In genomic region chr12:11726659-11727058, GRCh38 we compare ENCODE assay signal across 1 cellular context.
TF ChIP-seq lines count a peak whose summit lies in the region.

No MANE protein-coding gene starts in this region.

TF ChIP-seq in GM12878, 131 proteins besides CTCF, POLR2A, EP300 and RAD21 (continued from another document):
- no peak for TF ChIP-seq ZBTB11 (CRISPR knock-in tag; IDR thresholded peaks at IDR 0.05)
- TF ChIP-seq ZNF207 (IDR thresholded peaks at IDR 0.05; ENCODE audit: borderline replicate concordance) = no peak
- TF ChIP-seq RBBP5 (conservative IDR thresholded peaks at IDR 0.05) = no peak
- TF ChIP-seq, protein P1, sequence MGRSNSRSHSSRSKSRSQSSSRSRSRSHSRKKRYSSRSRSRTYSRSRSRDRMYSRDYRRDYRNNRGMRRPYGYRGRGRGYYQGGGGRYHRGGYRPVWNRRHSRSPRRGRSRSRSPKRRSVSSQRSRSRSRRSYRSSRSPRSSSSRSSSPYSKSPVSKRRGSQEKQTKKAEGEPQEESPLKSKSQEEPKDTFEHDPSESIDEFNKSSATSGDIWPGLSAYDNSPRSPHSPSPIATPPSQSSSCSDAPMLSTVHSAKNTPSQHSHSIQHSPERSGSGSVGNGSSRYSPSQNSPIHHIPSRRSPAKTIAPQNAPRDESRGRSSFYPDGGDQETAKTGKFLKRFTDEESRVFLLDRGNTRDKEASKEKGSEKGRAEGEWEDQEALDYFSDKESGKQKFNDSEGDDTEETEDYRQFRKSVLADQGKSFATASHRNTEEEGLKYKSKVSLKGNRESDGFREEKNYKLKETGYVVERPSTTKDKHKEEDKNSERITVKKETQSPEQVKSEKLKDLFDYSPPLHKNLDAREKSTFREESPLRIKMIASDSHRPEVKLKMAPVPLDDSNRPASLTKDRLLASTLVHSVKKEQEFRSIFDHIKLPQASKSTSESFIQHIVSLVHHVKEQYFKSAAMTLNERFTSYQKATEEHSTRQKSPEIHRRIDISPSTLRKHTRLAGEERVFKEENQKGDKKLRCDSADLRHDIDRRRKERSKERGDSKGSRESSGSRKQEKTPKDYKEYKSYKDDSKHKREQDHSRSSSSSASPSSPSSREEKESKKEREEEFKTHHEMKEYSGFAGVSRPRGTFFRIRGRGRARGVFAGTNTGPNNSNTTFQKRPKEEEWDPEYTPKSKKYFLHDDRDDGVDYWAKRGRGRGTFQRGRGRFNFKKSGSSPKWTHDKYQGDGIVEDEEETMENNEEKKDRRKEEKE (IDR thresholded peaks at IDR 0.05) = no peak
- no peak for TF ChIP-seq SREBF1 (IDR thresholded peaks at IDR 0.05; ENCODE audit: low read length)
- TF ChIP-seq GATAD2B (conservative IDR thresholded peaks at IDR 0.05; ENCODE audit: low read depth) = no peak
- TF ChIP-seq POLR2AphosphoS5 (IDR thresholded peaks at IDR 0.05; ENCODE audit: low read length) = peak; percentile 63; the same call in 1 of the 2 replicates
- 0 out of 2 replicates have a peak, but pooled peaks have one; percentile 20 for TF ChIP-seq SMAD5 (IDR thresholded peaks at IDR 0.05; ENCODE audit: low read depth)
- no peak for TF ChIP-seq NFIC (IDR thresholded peaks at IDR 0.05; ENCODE audit: low read depth, low read length)
- TF ChIP-seq ZBTB40 (IDR thresholded peaks at IDR 0.05; ENCODE audit: borderline replicate concordance) = no peak
- no peak for TF ChIP-seq SUPT20H (IDR thresholded peaks at IDR 0.05; ENCODE audit: borderline replicate concordance, control insufficient read depth, low read depth, low read length)
- no peak for TF ChIP-seq BCL3 (IDR thresholded peaks at IDR 0.05; ENCODE audit: borderline replicate concordance, insufficient read depth, low read depth, low read length, poor library complexity, severe bottlenecking)
- TF ChIP-seq STAT3 (IDR thresholded peaks at IDR 0.05; ENCODE audit: low read depth, low read length) = no peak
- TF ChIP-seq NRF1 (conservative IDR thresholded peaks at IDR 0.05; ENCODE audit: low read depth, low read length) = no peak
- TF ChIP-seq, protein P2, sequence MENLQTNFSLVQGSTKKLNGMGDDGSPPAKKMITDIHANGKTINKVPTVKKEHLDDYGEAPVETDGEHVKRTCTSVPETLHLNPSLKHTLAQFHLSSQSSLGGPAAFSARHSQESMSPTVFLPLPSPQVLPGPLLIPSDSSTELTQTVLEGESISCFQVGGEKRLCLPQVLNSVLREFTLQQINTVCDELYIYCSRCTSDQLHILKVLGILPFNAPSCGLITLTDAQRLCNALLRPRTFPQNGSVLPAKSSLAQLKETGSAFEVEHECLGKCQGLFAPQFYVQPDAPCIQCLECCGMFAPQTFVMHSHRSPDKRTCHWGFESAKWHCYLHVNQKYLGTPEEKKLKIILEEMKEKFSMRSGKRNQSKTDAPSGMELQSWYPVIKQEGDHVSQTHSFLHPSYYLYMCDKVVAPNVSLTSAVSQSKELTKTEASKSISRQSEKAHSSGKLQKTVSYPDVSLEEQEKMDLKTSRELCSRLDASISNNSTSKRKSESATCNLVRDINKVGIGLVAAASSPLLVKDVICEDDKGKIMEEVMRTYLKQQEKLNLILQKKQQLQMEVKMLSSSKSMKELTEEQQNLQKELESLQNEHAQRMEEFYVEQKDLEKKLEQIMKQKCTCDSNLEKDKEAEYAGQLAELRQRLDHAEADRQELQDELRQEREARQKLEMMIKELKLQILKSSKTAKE (IDR thresholded peaks at IDR 0.05; ENCODE audit: low read depth, poor library complexity, severe bottlenecking) = no peak
- TF ChIP-seq SMC3 (IDR thresholded peaks at IDR 0.05; ENCODE audit: borderline replicate concordance, low read length) = no peak
- no peak for TF ChIP-seq FOXK2 (IDR thresholded peaks at IDR 0.05)
